ENCODE assay signal across 1 cellular context in the genomic region with DNA sequence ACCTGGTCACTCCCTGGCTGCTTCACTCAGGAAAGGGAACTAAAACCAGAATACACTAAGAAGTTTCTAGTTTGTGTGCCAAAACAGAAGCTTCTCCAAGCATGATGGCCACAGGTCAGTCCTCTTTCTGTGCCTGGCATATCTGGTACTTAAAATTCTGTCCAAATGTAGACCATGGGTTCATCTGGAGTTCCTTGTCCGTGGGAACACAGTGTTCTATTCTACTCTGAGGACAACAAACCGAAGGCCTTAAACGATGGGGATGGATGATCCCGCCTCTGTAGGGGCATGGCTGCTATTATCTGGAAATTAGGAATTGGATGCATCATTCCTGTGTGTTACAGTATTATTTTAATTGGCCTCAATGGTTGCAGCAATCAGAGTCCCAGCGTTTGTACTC.
TF ChIP-seq lines count a peak whose summit lies in the region.

No MANE protein-coding gene starts in this region.

TF ChIP-seq in HEK293T, 16 proteins besides CTCF, POLR2A, EP300 and RAD21 (continued from another document):
- TF ChIP-seq, protein P1, sequence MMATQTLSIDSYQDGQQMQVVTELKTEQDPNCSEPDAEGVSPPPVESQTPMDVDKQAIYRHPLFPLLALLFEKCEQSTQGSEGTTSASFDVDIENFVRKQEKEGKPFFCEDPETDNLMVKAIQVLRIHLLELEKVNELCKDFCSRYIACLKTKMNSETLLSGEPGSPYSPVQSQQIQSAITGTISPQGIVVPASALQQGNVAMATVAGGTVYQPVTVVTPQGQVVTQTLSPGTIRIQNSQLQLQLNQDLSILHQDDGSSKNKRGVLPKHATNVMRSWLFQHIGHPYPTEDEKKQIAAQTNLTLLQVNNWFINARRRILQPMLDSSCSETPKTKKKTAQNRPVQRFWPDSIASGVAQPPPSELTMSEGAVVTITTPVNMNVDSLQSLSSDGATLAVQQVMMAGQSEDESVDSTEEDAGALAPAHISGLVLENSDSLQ (IDR thresholded peaks at IDR 0.05) = no peak
- TF ChIP-seq ARNT (IDR thresholded peaks at IDR 0.05) = no peak
- no peak for TF ChIP-seq ELF4 (IDR thresholded peaks at IDR 0.05)
- no peak for TF ChIP-seq SUZ12 (IDR thresholded peaks at IDR 0.05)
- no peak for TF ChIP-seq CTBP1 (IDR thresholded peaks at IDR 0.05; ENCODE audit: borderline replicate concordance)
- no peak for TF ChIP-seq L3MBTL2 (conservative IDR thresholded peaks at IDR 0.05)
- no peak for TF ChIP-seq ZNF384 (IDR thresholded peaks at IDR 0.05)
- TF ChIP-seq NFRKB (IDR thresholded peaks at IDR 0.05) = no peak
- TF ChIP-seq SP1 (IDR thresholded peaks at IDR 0.05) = no peak
- no peak for TF ChIP-seq LEF1 (IDR thresholded peaks at IDR 0.05; ENCODE audit: borderline replicate concordance)
- no peak for TF ChIP-seq HDGF (IDR thresholded peaks at IDR 0.05; ENCODE audit: borderline replicate concordance)
